16 cellular contexts compared by ENCODE assay signal in genomic region chr3:149198611-149199010, GRCh38. TPM values are rescaled to one million over a fixed set of nuclear protein-coding genes. Genes with fewer than 3 reads are reported as not detected.
DNase-seq lines count a peak whose midpoint lies in the region; ATAC-seq and TF ChIP-seq lines count a peak whose summit lies in the region.
"Had no signal": no experiment of that assay in that cellular context is flagged by ENCODE, and none has a peak within 500 bp of the region (broad histone marks: within the 10 kb centered on the region; RNA-seq: fewer than 3 reads in every experiment).

No MANE protein-coding gene starts in this region.

- H3K27ac Mint-ChIP-seq in type B pancreatic cell, result peak overlapping the region; percentile 36
- no peak overlapping the region for H3K27ac Mint-ChIP-seq in stimulated activated naive CD8-positive, alpha-beta T cell treated with anti-CD3 and anti-CD28 coated beads, Interleukin-15, amount 100 ng/mL, for 72 hours
- H3K27ac Mint-ChIP-seq: activated naive CD4-positive, alpha-beta T cell treated with anti-CD3 and anti-CD28 coated beads for 36 hours; CD8-positive, alpha-beta T cell had no signal

- H3K4me1 ChIP-seq in iPS-18a (ENCODE audit: control insufficient read depth, low read depth, low read length), result peaks cover 41% of the 10 kb centered on the region

- no peaks in the 10 kb centered on the region for H3K9me3 ChIP-seq in iPS-18a (ENCODE audit: control insufficient read depth, low read depth, low read length)

- DNase-seq in NCI-H2107 treated with DMSO at 0.1 percent for 48 hours (lab: John Stamatoyannopoulos, UW; ENCODE audit: unreplicated experiment) (peak; percentile 5), NCI-H2107 (lab: John Stamatoyannopoulos, UW) (no peak), type B pancreatic cell (ENCODE audit: extremely low spot score, unreplicated experiment) (no peak), cortex of kidney (lab: John Stamatoyannopoulos, UW) (no peak), NCI-H524 treated with DMSO at 0.1 percent for 48 hours (lab: John Stamatoyannopoulos, UW) (no peak)
- no peak for DNase-seq in stimulated activated naive CD8-positive, alpha-beta T cell treated with anti-CD3 and anti-CD28 coated beads, Interleukin-15, amount 100 ng/mL, for 72 hours
- DNase-seq: 8988T; activated naive CD4-positive, alpha-beta T cell treated with anti-CD3 and anti-CD28 coated beads for 36 hours; CD8-positive, alpha-beta T cell; NCI-H187 treated with DMSO at 0.1 percent for 48 hours; nucleus accumbens; stimulated activated naive CD4-positive, alpha-beta T cell treated with Interleukin-2 at 50 U/mL for 16 hours had no signal

- H3K9me3 Mint-ChIP-seq in type B pancreatic cell, result peaks cover 3% of the 10 kb centered on the region
- no peaks in the 10 kb centered on the region for H3K9me3 Mint-ChIP-seq in stimulated activated naive CD8-positive, alpha-beta T cell treated with anti-CD3 and anti-CD28 coated beads, Interleukin-15, amount 100 ng/mL, for 72 hours
- H3K9me3 Mint-ChIP-seq: activated naive CD4-positive, alpha-beta T cell treated with anti-CD3 and anti-CD28 coated beads for 36 hours; CD8-positive, alpha-beta T cell had no signal

- peaks cover 25% of the 10 kb centered on the region for H3K4me1 Mint-ChIP-seq in type B pancreatic cell (ENCODE audit: unreplicated experiment)
- peaks cover 2% of the 10 kb centered on the region for H3K4me1 Mint-ChIP-seq in stimulated activated naive CD8-positive, alpha-beta T cell treated with anti-CD3 and anti-CD28 coated beads, Interleukin-15, amount 100 ng/mL, for 72 hours

- H3K36me3 Mint-ChIP-seq in type B pancreatic cell, result peaks cover 3% of the 10 kb centered on the region
- H3K36me3 Mint-ChIP-seq: CD8-positive, alpha-beta T cell had no signal

- H3K4me3 Mint-ChIP-seq in type B pancreatic cell, result no peak overlapping the region
- no peak overlapping the region for H3K4me3 Mint-ChIP-seq in stimulated activated naive CD8-positive, alpha-beta T cell treated with anti-CD3 and anti-CD28 coated beads, Interleukin-15, amount 100 ng/mL, for 72 hours
- H3K4me3 Mint-ChIP-seq: activated naive CD4-positive, alpha-beta T cell treated with anti-CD3 and anti-CD28 coated beads for 36 hours; CD8-positive, alpha-beta T cell had no signal

- H3K27me3 Mint-ChIP-seq in type B pancreatic cell, result peaks cover 5% of the 10 kb centered on the region
- peaks cover 8% of the 10 kb centered on the region for H3K27me3 Mint-ChIP-seq in stimulated activated naive CD8-positive, alpha-beta T cell treated with anti-CD3 and anti-CD28 coated beads, Interleukin-15, amount 100 ng/mL, for 72 hours

- H3K27me3 ChIP-seq in iPS-18a (ENCODE audit: control insufficient read depth, insufficient read depth, low read length), result no peaks in the 10 kb centered on the region

- peak overlapping the region; percentile 94 for H3K27ac ChIP-seq in iPS-18a (ENCODE audit: low read length)
- H3K27ac ChIP-seq: skin epidermis had no signal

- peak; percentile 72 for ATAC-seq in SK-N-SH treated with all-trans-retinoic acid at 6 μM for 48 hours
- no peak for ATAC-seq in stimulated activated naive CD8-positive, alpha-beta T cell treated with anti-CD3 and anti-CD28 coated beads, Interleukin-15, amount 100 ng/mL, for 72 hours
- ATAC-seq: CD8-positive, alpha-beta T cell had no signal

- no peaks in the 10 kb centered on the region for H3K36me3 ChIP-seq in iPS-18a (ENCODE audit: control insufficient read depth, low read depth, low read length)

- no peak for TF ChIP-seq CTCF in type B pancreatic cell (conservative IDR thresholded peaks at IDR 0.05)

- H3K9ac ChIP-seq in iPS-18a (ENCODE audit: low read length), result peak overlapping the region; percentile 74

- peak overlapping the region; percentile 45 for H3K4me3 ChIP-seq in iPS-18a (ENCODE audit: low read length)
- H3K4me3 ChIP-seq: skin epidermis had no signal

TF ChIP-seq in SK-N-SH treated with all-trans-retinoic acid at 6 μM for 48 hours, 23 proteins besides CTCF, POLR2A, EP300 and RAD21:
- TF ChIP-seq ZFP3 (CRISPR knock-in tag; IDR thresholded peaks at IDR 0.05), result no peak
- TF ChIP-seq ZNF8 (CRISPR knock-in tag; IDR thresholded peaks at IDR 0.05), result no peak
- TF ChIP-seq OSR1 (CRISPR knock-in tag; IDR thresholded peaks at IDR 0.05), result no peak

RNA-seq across cellular contexts. Expression of gene CP, which starts 23.0 kb away (rescaled TPM):
- total RNA-seq in type B pancreatic cell (ENCODE audit: low replicate concordance), result 4.0 and 7.4 TPM in 2 replicates
- total RNA-seq: activated naive CD4-positive, alpha-beta T cell treated with anti-CD3 and anti-CD28 coated beads for 36 hours; CD8-positive, alpha-beta T cell; glomerular endothelial cell had no signal
